ENCODE assay signal across 1 cellular context in the genomic region with DNA sequence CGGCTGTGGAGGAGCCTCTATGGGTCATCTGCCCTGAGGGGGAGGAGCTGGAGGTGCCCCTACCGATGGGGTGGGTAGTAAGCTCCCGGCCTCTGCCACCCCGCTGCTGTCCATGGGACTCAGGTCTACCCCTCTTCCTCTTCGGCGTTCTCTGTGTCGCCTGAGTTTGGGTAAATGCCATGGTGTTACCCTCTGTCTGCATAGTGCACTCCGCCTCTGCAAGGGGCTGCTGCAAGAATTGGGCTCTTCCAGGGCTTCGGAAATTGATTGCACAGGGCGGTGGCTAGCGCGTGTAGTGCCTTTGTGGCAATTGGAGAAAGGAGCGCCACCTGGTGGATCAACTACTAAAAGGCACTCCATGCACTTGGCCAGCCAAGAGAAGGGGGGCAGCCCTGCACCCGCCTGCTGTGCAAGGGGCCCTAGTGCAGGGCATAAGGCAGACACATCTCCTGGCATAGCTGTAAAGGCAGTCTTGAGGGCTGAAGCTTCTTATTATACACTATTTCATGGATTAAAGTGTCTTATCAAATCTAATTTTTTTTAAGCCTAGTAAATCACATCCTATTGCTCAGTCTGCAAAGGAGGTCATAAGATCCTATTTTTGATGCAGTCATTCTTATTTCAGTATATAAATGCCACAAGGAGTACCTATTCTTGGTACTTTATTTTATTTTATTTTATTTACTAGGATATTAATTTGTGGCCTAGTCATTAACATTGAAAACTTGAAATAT.
TF ChIP-seq lines count a peak whose summit lies in the region.

No MANE protein-coding gene starts in this region.

TF ChIP-seq in GM23338, 12 proteins besides CTCF, POLR2A, EP300 and RAD21 (continued from another document):
- TF ChIP-seq, protein P1, sequence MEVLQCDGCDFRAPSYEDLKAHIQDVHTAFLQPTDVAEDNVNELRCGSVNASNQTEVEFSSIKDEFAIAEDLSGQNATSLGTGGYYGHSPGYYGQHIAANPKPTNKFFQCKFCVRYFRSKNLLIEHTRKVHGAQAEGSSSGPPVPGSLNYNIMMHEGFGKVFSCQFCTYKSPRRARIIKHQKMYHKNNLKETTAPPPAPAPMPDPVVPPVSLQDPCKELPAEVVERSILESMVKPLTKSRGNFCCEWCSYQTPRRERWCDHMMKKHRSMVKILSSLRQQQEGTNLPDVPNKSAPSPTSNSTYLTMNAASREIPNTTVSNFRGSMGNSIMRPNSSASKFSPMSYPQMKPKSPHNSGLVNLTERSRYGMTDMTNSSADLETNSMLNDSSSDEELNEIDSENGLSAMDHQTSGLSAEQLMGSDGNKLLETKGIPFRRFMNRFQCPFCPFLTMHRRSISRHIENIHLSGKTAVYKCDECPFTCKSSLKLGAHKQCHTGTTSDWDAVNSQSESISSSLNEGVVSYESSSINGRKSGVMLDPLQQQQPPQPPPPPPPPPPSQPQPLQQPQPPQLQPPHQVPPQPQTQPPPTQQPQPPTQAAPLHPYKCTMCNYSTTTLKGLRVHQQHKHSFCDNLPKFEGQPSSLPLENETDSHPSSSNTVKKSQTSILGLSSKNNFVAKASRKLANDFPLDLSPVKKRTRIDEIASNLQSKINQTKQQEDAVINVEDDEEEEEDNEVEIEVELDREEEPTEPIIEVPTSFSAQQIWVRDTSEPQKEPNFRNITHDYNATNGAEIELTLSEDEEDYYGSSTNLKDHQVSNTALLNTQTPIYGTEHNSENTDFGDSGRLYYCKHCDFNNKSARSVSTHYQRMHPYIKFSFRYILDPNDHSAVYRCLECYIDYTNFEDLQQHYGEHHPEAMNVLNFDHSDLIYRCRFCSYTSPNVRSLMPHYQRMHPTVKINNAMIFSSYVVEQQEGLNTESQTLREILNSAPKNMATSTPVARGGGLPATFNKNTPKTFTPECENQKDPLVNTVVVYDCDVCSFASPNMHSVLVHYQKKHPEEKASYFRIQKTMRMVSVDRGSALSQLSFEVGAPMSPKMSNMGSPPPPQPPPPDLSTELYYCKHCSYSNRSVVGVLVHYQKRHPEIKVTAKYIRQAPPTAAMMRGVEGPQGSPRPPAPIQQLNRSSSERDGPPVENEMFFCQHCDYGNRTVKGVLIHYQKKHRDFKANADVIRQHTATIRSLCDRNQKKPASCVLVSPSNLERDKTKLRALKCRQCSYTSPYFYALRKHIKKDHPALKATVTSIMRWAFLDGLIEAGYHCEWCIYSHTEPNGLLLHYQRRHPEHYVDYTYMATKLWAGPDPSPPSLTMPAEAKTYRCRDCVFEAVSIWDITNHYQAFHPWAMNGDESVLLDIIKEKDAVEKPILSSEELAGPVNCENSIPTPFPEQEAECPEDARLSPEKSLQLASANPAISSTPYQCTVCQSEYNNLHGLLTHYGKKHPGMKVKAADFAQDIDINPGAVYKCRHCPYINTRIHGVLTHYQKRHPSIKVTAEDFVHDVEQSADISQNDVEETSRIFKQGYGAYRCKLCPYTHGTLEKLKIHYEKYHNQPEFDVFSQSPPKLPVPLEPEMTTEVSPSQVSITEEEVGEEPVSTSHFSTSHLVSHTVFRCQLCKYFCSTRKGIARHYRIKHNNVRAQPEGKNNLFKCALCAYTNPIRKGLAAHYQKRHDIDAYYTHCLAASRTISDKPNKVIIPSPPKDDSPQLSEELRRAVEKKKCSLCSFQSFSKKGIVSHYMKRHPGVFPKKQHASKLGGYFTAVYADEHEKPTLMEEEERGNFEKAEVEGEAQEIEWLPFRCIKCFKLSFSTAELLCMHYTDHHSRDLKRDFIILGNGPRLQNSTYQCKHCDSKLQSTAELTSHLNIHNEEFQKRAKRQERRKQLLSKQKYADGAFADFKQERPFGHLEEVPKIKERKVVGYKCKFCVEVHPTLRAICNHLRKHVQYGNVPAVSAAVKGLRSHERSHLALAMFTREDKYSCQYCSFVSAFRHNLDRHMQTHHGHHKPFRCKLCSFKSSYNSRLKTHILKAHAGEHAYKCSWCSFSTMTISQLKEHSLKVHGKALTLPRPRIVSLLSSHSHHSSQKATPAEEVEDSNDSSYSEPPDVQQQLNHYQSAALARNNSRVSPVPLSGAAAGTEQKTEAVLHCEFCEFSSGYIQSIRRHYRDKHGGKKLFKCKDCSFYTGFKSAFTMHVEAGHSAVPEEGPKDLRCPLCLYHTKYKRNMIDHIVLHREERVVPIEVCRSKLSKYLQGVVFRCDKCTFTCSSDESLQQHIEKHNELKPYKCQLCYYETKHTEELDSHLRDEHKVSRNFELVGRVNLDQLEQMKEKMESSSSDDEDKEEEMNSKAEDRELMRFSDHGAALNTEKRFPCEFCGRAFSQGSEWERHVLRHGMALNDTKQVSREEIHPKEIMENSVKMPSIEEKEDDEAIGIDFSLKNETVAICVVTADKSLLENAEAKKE (CRISPR knock-in tag; IDR thresholded peaks at IDR 0.05) = no peak
- TF ChIP-seq NANOG (IDR thresholded peaks at IDR 0.05; ENCODE audit: borderline replicate concordance) = no peak
- TF ChIP-seq EZH2phosphoT487 (IDR thresholded peaks at IDR 0.05; ENCODE audit: unreplicated experiment) = no peak
- no peak for TF ChIP-seq ZNF114 (CRISPR knock-in tag; IDR thresholded peaks at IDR 0.05)
- no peak for TF ChIP-seq EZH2 (IDR thresholded peaks at IDR 0.05; ENCODE audit: low read depth, unreplicated experiment)
